In the genomic region with DNA sequence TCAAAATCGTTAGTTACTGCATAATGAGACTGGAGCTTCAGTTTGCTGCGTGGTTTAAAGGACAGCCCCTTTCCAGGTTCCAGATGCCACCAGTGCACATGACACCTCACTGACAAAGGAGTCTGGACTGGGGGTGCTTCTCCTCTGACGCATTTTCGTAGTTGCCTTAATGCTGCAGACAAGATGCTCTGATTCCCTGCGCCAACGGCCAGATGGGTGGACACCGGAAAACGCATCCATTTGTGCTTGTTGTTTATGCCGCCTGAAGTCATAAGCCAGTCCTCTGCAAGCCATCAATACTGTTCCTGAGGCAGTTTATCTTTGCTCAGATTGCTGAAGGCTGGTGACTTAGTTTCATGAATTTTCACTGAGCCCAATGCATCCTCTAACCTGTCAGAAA, we compare ENCODE assay signal across 10 cellular contexts.
"Had no signal": no experiment of that assay in that cellular context is flagged by ENCODE, and none has a peak within 500 bp of the region (broad histone marks: within the 10 kb centered on the region; RNA-seq: fewer than 3 reads in every experiment).

No MANE protein-coding gene starts in this region.

- H3K4me3 Mint-ChIP-seq: mesothelial cell of epicardium; stimulated activated effector memory CD8-positive, alpha-beta T cell treated with anti-CD3 and anti-CD28 coated beads, Interleukin-12 subunit alpha, Interleukin-12 subunit beta, amount 100 ng/mL, for 72 hours had no signal

- H3K4me3 ChIP-seq: suprapubic skin, upper lobe of left lung had no signal

- H3K9me3 Mint-ChIP-seq: mesothelial cell of epicardium; stimulated activated effector memory CD8-positive, alpha-beta T cell treated with anti-CD3 and anti-CD28 coated beads, Interleukin-12 subunit alpha, Interleukin-12 subunit beta, amount 100 ng/mL, for 72 hours had no signal

- H3K9me3 ChIP-seq: suprapubic skin, upper lobe of left lung had no signal

- DNase-seq: activated CD4-positive, alpha-beta T cell treated with anti-CD3 and anti-CD28 coated beads for 48 hours; activated T-cell treated with anti-CD3 and anti-CD28 coated beads, Interleukin-2, amount 50 U/mL, for 1 hour; cortex of kidney; effector memory CD4-positive, alpha-beta T cell; kidney; T-helper 1 cell; upper lobe of left lung had no signal

- H3K27me3 ChIP-seq: suprapubic skin, upper lobe of left lung had no signal

- ATAC-seq: stimulated activated effector memory CD8-positive, alpha-beta T cell treated with anti-CD3 and anti-CD28 coated beads, Interleukin-12 subunit alpha, Interleukin-12 subunit beta, amount 100 ng/mL, for 72 hours had no signal

- H3K27ac Mint-ChIP-seq: mesothelial cell of epicardium; stimulated activated effector memory CD8-positive, alpha-beta T cell treated with anti-CD3 and anti-CD28 coated beads, Interleukin-12 subunit alpha, Interleukin-12 subunit beta, amount 100 ng/mL, for 72 hours had no signal

- H3K36me3 ChIP-seq: upper lobe of left lung had no signal
